In genomic region chr13:113550453-113550852, GRCh38 we compare ENCODE assay signal across 19 cellular contexts. TPM values are rescaled to one million over a fixed set of nuclear protein-coding genes. Genes with fewer than 3 reads are reported as not detected.
DNase-seq lines count a peak whose midpoint lies in the region; ATAC-seq and TF ChIP-seq lines count a peak whose summit lies in the region.
"Had no signal": no experiment of that assay in that cellular context is flagged by ENCODE, and none has a peak within 500 bp of the region (broad histone marks: within the 10 kb centered on the region; RNA-seq: fewer than 3 reads in every experiment).

No MANE protein-coding gene starts in this region.

- peak overlapping the region; percentile 33 for H3K27ac Mint-ChIP-seq in glutamatergic neuron (ENCODE audit: unreplicated experiment)
- H3K27ac Mint-ChIP-seq: activated CD4-positive, alpha-beta T cell treated with anti-CD3 and anti-CD28 coated beads for 36 hours; activated T-helper 1 cell treated with anti-CD3 and anti-CD28 coated beads, Interleukin-12 subunit alpha, Interleukin-12 subunit beta, Interleukin-2, Interleukin-4 antibody, amounts not matched to agents 30 ng/mL and 10 ng/mL and 1 ng/mL, durations not matched to agents 14 hours and 24 hours and 36 hours had no signal

- peak overlapping the region; percentile 15 to 33 for H3K27ac ChIP-seq in testis
- H3K27ac ChIP-seq: A549, ascending aorta, prostate gland, SJSA1, stomach, tibial nerve had no signal

- ATAC-seq in Right ventricle myocardium superior (ENCODE audit: poor library complexity), result no peak
- ATAC-seq: A549; activated CD4-positive, alpha-beta T cell treated with anti-CD3 and anti-CD28 coated beads for 36 hours; activated naive CD4-positive, alpha-beta T cell treated with anti-CD3 and anti-CD28 coated beads, Interleukin-2, amount 50 U/mL, for 72 hours had no signal

- TF ChIP-seq CTCF in glutamatergic neuron (IDR thresholded peaks at IDR 0.05; ENCODE audit: partially characterized antibody, unreplicated experiment) (no peak), testis (IDR thresholded peaks at IDR 0.05) (no peak)

- H3K4me3 ChIP-seq in testis, result no peak overlapping the region
- H3K4me3 ChIP-seq: A549, ascending aorta, prostate gland, SJSA1, stomach, tibial nerve had no signal

- intact Hi-C loops in testis (cut with DNase I; ENCODE audit: low total_unique reads) (loop anchor here (10.0 kb wide), 1 partner anchor 96 kb away; the partner anchor contains the start of gene ADPRHL1), Right ventricle myocardium superior (cut with DNase I) (no loop called here)

- peaks cover 6% of the 10 kb centered on the region for H3K9me3 Mint-ChIP-seq in glutamatergic neuron (ENCODE audit: unreplicated experiment)
- H3K9me3 Mint-ChIP-seq: activated naive CD4-positive, alpha-beta T cell treated with anti-CD3 and anti-CD28 coated beads, Interleukin-2, amount 50 U/mL, for 72 hours; activated T-helper 1 cell treated with anti-CD3 and anti-CD28 coated beads, Interleukin-12 subunit alpha, Interleukin-12 subunit beta, Interleukin-2, Interleukin-4 antibody, amounts not matched to agents 30 ng/mL and 10 ng/mL and 1 ng/mL, durations not matched to agents 14 hours and 24 hours and 36 hours had no signal

- peaks cover 32% of the 10 kb centered on the region for H3K4me1 Mint-ChIP-seq in glutamatergic neuron (ENCODE audit: low read depth, unreplicated experiment)
- H3K4me1 Mint-ChIP-seq: activated CD4-positive, alpha-beta T cell treated with anti-CD3 and anti-CD28 coated beads for 36 hours had no signal

- no peaks in the 10 kb centered on the region for H3K9me3 ChIP-seq in testis
- H3K9me3 ChIP-seq: A549, ascending aorta, prostate gland, SJSA1, stomach, tibial nerve had no signal

- peaks cover 18% of the 10 kb centered on the region for H3K4me1 ChIP-seq in testis
- H3K4me1 ChIP-seq: A549, prostate gland, SJSA1 had no signal

- peak; percentile 27 for DNase-seq in NCI-H2107 treated with DMSO at 0.1 percent for 48 hours (lab: John Stamatoyannopoulos, UW; ENCODE audit: unreplicated experiment)
- DNase-seq in NCI-H2107 (lab: John Stamatoyannopoulos, UW), result no peak
- peak; percentile 72 to 85 for DNase-seq in NCI-H187 (lab: John Stamatoyannopoulos, UW)
- DNase-seq in glutamatergic neuron, result no peak
- DNase-seq in testis, result peak; percentile 15
- no peak for DNase-seq in H4 (ENCODE audit: low spot score)
- no peak for DNase-seq in dedifferentiated amniotic fluid mesenchymal stem cell (ENCODE audit: extremely low spot score)
- DNase-seq in Right ventricle myocardium superior, result no peak
- DNase-seq: activated CD4-positive, alpha-beta T cell treated with anti-CD3 and anti-CD28 coated beads for 36 hours; dermis blood vessel endothelial cell; DND-41 had no signal

- H3K4me3 Mint-ChIP-seq in glutamatergic neuron (ENCODE audit: unreplicated experiment), result no peak overlapping the region
- H3K4me3 Mint-ChIP-seq: activated CD4-positive, alpha-beta T cell treated with anti-CD3 and anti-CD28 coated beads for 36 hours; activated T-helper 1 cell treated with anti-CD3 and anti-CD28 coated beads, Interleukin-12 subunit alpha, Interleukin-12 subunit beta, Interleukin-2, Interleukin-4 antibody, amounts not matched to agents 30 ng/mL and 10 ng/mL and 1 ng/mL, durations not matched to agents 14 hours and 24 hours and 36 hours had no signal

- WGBS in testis, 2 donors, result 62 to 83% methylated on average over 9 of the region's 9 CpGs

- H3K27me3 ChIP-seq in testis, result no peaks in the 10 kb centered on the region
- H3K27me3 ChIP-seq: ascending aorta, SJSA1, stomach, tibial nerve had no signal

- no peaks in the 10 kb centered on the region for H3K36me3 Mint-ChIP-seq in glutamatergic neuron (ENCODE audit: unreplicated experiment)
- H3K36me3 Mint-ChIP-seq: activated naive CD4-positive, alpha-beta T cell treated with anti-CD3 and anti-CD28 coated beads, Interleukin-2, amount 50 U/mL, for 72 hours had no signal

- TF ChIP-seq POLR2A in testis (IDR thresholded peaks at IDR 0.05), result no peak

- H3K27me3 Mint-ChIP-seq in glutamatergic neuron (ENCODE audit: unreplicated experiment), result peaks cover 6% of the 10 kb centered on the region
- H3K27me3 Mint-ChIP-seq: activated CD4-positive, alpha-beta T cell treated with anti-CD3 and anti-CD28 coated beads for 36 hours had no signal

- no peaks in the 10 kb centered on the region for H3K36me3 ChIP-seq in testis (ENCODE audit: low read depth, missing control alignments)
- H3K36me3 ChIP-seq: prostate gland had no signal

RNA-seq across cellular contexts. Expression of gene TFDP1, which starts 34.1 kb away (rescaled TPM):
- total RNA-seq in glutamatergic neuron (ENCODE audit: unreplicated experiment), result 62.0 TPM
- 10 to 100 TPM; 72.4 to 73.1 TPM for total RNA-seq in testis
- 135 TPM for polyA plus RNA-seq in testis (ENCODE audit: insufficient read depth, low read depth, low replicate concordance)
- total RNA-seq in H4 (2014; rRNA removed; shearing (Covaris generic)), result 38.8 and 73.0 TPM in 2 replicates
- 42.1 TPM for total RNA-seq in Right ventricle myocardium superior

RNA-seq across cellular contexts. Expression of gene DCUN1D2, which starts 59.9 kb away (rescaled TPM):
- total RNA-seq in glutamatergic neuron (ENCODE audit: unreplicated experiment) (97.7 TPM), testis (10 to 100 TPM; 65.9 to 78.5 TPM), Right ventricle myocardium superior (196 TPM)
- 16.3 TPM for polyA plus RNA-seq in testis (ENCODE audit: insufficient read depth, low read depth, low replicate concordance)
- total RNA-seq in H4 (2014; rRNA removed; shearing (Covaris generic)), result 4.5 and 19.6 TPM in 2 replicates

Comparison
In these comparisons a context has a peak if more than half of its experiments do, and no peak if none do; other contexts are left out.
1. DNase-seq: peak in NCI-H2107 treated with DMSO at 0.1 percent for 48 hours (single experiment), NCI-H187 (2 of 2) and testis (single experiment); none in NCI-H2107 (single experiment), glutamatergic neuron (single experiment), H4 (single experiment), dedifferentiated amniotic fluid mesenchymal stem cell (single experiment) and Right ventricle myocardium superior (single experiment).